21 cellular contexts compared by ENCODE assay signal in the genomic region with DNA sequence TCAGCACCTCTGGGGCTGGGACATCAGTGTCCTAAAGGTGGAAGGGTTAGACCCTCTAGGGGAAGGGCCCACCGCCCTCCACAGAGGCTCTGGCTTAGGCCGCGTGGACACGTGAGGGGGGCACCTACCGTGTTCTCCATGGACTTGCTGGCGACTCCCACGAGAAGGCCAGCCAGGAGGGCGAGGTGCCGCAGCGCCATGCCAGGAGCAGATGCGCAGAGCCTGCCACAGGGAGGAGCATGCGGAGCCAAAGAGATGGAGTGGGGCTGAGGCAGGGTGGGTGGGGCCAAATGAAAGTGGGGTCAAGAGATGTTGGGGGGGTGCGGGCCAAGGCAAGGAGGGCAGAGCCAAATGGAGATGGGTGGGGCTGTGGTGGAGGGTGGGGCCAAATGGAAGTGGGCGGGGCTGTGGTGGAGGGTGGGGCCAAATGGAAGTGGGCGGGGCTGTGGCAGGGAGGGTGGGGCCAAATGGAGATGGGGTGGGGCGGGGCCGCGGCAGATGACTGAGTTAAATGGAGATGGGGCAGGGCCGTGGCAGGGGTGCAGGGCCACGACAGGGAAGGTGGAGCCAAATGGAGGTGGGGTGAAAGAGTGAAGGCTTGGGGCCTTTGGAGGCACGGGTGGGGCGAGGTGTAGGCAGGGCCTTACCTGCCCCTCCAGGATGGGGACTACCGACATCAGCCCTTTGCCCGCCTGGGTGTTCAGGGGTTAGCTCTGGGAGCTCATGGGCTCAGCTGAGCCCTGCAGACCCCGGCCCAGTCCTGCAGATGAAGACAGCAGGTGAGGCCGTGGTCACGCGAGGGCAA. TPM values are rescaled to one million over a fixed set of nuclear protein-coding genes. Genes with fewer than 3 reads are reported as not detected.
A peak's percentile ranks its signal among the peaks of the same experiment; 100 is the strongest.
DNase-seq lines count a peak whose midpoint lies in the region; ATAC-seq, FAIRE-seq and TF ChIP-seq lines count a peak whose summit lies in the region.
"Had no signal": no experiment of that assay in that cellular context is flagged by ENCODE, and none has a peak within 500 bp of the region (broad histone marks: within the 10 kb centered on the region; RNA-seq: fewer than 3 reads in every experiment).

No MANE protein-coding gene starts in this region.

- H2BK12ac ChIP-seq in neuronal stem cell (ENCODE audit: low read length) = no peak overlapping the region

- RAD21 ChIA-PET in GM12878 (lab: Charles Lee; ENCODE audit: unreplicated experiment) = no interaction called here

- no peak overlapping the region for H2AK5ac ChIP-seq in neuronal stem cell (ENCODE audit: low read depth, low read length)

- H3K9me2 ChIP-seq in GM23248 (ENCODE audit: insufficient read depth) = no peaks in the 10 kb centered on the region

- H3K4me1 ChIP-seq in GM23248 (ENCODE audit: insufficient read depth) (no peaks in the 10 kb centered on the region), GM12878 (ENCODE audit: control insufficient read depth, insufficient read depth, low read length) (peaks cover 7% of the 10 kb centered on the region; the same call in 1 of the 2 replicates), neuronal stem cell (ENCODE audit: control insufficient read depth in 2 of 2, insufficient read depth in 1 of 2, low read depth in 1 of 2, low read length in 2 of 2) (no peaks in the 10 kb centered on the region)

- no peaks in the 10 kb centered on the region for H3F3A ChIP-seq in GM23248 (ENCODE audit: insufficient read depth)

- TF ChIP-seq EP300 in GM12878 (IDR thresholded peaks at IDR 0.05; ENCODE audit: borderline replicate concordance in 1 of 2, control insufficient read depth in 1 of 2, low read depth in 2 of 2, low read length in 2 of 2) = no peak

- H3K18ac ChIP-seq in neuronal stem cell (ENCODE audit: low read length) = no peak overlapping the region

- H4K20me1 ChIP-seq in GM23248 (ENCODE audit: insufficient read depth) = no peaks in the 10 kb centered on the region
- no peaks in the 10 kb centered on the region for H4K20me1 ChIP-seq in GM12878 (ENCODE audit: control insufficient read depth, insufficient read depth)

- H3K27ac ChIP-seq in GM23248 (no peak overlapping the region), GM12878 (ENCODE audit: control insufficient read depth, insufficient read depth) (no peak overlapping the region), neuronal stem cell (replicated peaks; ENCODE audit: low read length) (no peak overlapping the region)
- H3K27ac ChIP-seq: 22Rv1 had no signal

- peak overlapping the region; percentile 55 for H3K23ac ChIP-seq in neuronal stem cell (ENCODE audit: low read depth, low read length, poor library complexity)

- H3K36me3 ChIP-seq in GM23248 (ENCODE audit: low read depth) (no peaks in the 10 kb centered on the region), GM12878 (ENCODE audit: control insufficient read depth in 2 of 2, insufficient read depth in 2 of 2, low read length in 1 of 2) (no peaks in the 10 kb centered on the region), neuronal stem cell (replicated peaks in 1 of 2; ENCODE audit: control insufficient read depth in 2 of 2, insufficient read depth in 2 of 2, low read length in 2 of 2) (peaks cover 0 to 1% of the 10 kb centered on the region in 2 donors)

- H3K79me1 ChIP-seq in neuronal stem cell (ENCODE audit: low read depth, low read length) = peaks cover 7% of the 10 kb centered on the region

- H2AFZ ChIP-seq in GM23248 = no peak overlapping the region
- H2AFZ ChIP-seq in GM12878 (ENCODE audit: control insufficient read depth, low read depth, low read length) = no peak overlapping the region
- H2AFZ ChIP-seq in neuronal stem cell (ENCODE audit: low read length) = no peak overlapping the region

- H3K9ac ChIP-seq in GM23248 = no peak overlapping the region
- H3K9ac ChIP-seq in GM12878 (ENCODE audit: control insufficient read depth, insufficient read depth, low read length) = no peak overlapping the region
- no peak overlapping the region for H3K9ac ChIP-seq in neuronal stem cell (ENCODE audit: low read depth, low read length, poor library complexity)

- SMC1A ChIA-PET in GM12878 (lab: Charles Lee; ENCODE audit: uncharacterized antibody, unreplicated experiment) = no interaction called here

- no peak for TF ChIP-seq POLR2A in GM12878 (IDR thresholded peaks at IDR 0.05; ENCODE audit: low read depth, low read length)

- no peak overlapping the region for H3K4ac ChIP-seq in neuronal stem cell (ENCODE audit: low read length)

- CTCF ChIA-PET in GM12878 (lab: Yijun Ruan, JAX) = no interaction called here

- BruUV-seq in GM12878 (replicated peaks; lab: Mats Ljungman, UMichigan) = no TSS peak

- WGBS in GM23248 (ENCODE audit: low coverage in 1 of 2, low lambda C conversion rate in 2 of 2, missing lambda C conversion rate in 2 of 2), 2 experiments = 97% methylated on average over 20 to 28 of the region's 28 CpGs
- WGBS in GM12878 (ENCODE audit: insufficient coverage, insufficient replicate concordance, low lambda C conversion rate, missing lambda C conversion rate) = 98% methylated on average over 25 of the region's 28 CpGs
- WGBS in neuronal stem cell (ENCODE audit: extremely low coverage in 2 of 2, insufficient read length in 2 of 2, insufficient replicate concordance in 1 of 2), 2 donors = no CpG with 5 or more reads among the region's 28 CpGs

- H3K79me2 ChIP-seq in GM23248 (ENCODE audit: insufficient read depth) = no peaks in the 10 kb centered on the region
- no peaks in the 10 kb centered on the region for H3K79me2 ChIP-seq in GM12878 (ENCODE audit: control insufficient read depth, insufficient read depth, low read length)

- TF ChIP-seq CTCF in GM12878 (IDR thresholded peaks at IDR 0.05 in 2 of 3, conservative IDR thresholded peaks at IDR 0.05 in 1 of 3; ENCODE audit: control insufficient read depth in 2 of 3, extremely low read depth in 1 of 3, insufficient read depth in 1 of 3, low read depth in 3 of 3, low read length in 3 of 3) = no peak

- DNase-seq in activated CD4-positive, CD25-positive, alpha-beta regulatory T cell treated with anti-CD3 and anti-CD28 coated beads, Interleukin-2, amount 50 U/mL, for 72 hours = peak; percentile 35
- no peak for DNase-seq in activated CD4-positive, CD25-positive, alpha-beta regulatory T cell (lab: John Stamatoyannopoulos, UW)
- DNase-seq in GM23248 = peak; percentile 33
- no peak for DNase-seq in GM12878 (ENCODE audit: low read depth, low spot score)
- no peak for DNase-seq in neuronal stem cell (ENCODE audit: low spot score)
- DNase-seq in stimulated activated CD4-positive, alpha-beta T cell treated with anti-CD3 and anti-CD28 coated beads, Interleukin-12 subunit alpha, Interleukin-12 subunit beta, amount 100 ng/mL, for 4 hours = no peak
- DNase-seq in Ammon's horn (ENCODE audit: low spot score) = no peak
- DNase-seq: activated CD4-positive, alpha-beta T cell treated with anti-CD3 and anti-CD28 coated beads, Interleukin-2, amount 10 ng/mL, durations not matched to agents 24 days and 14 days; NCI-H1105; NCI-H226; stimulated activated CD4-positive, alpha-beta T cell treated with anti-CD3 and anti-CD28 coated beads, Interleukin-4, amount 100 ng/mL, for 1 hour had no signal

- no peaks in the 10 kb centered on the region for H3K9me3 ChIP-seq in GM23248 (ENCODE audit: low read depth)
- H3K9me3 ChIP-seq in GM12878 (replicated peaks; ENCODE audit: control insufficient read depth, insufficient read depth, low read length) = no peaks in the 10 kb centered on the region
- H3K9me3 ChIP-seq in neuronal stem cell (replicated peaks in 1 of 2; ENCODE audit: control insufficient read depth in 2 of 2, insufficient read depth in 1 of 2, low read depth in 1 of 2, low read length in 2 of 2) = peaks cover 2 to 8% of the 10 kb centered on the region in 2 donors

- H3K27me3 ChIP-seq in GM23248 (replicated peaks; ENCODE audit: insufficient read depth) (no peaks in the 10 kb centered on the region), GM12878 (replicated peaks in 1 of 2; ENCODE audit: control insufficient read depth in 2 of 2, insufficient read depth in 2 of 2, low read length in 1 of 2) (no peaks in the 10 kb centered on the region), neuronal stem cell (ENCODE audit: control insufficient read depth in 3 of 3, insufficient read depth in 3 of 3, low read depth in 1 of 3, low read length in 3 of 3) (no peaks in the 10 kb centered on the region)

- POLR2A ChIA-PET in GM12878 (lab: Charles Lee) = no interaction called here

- FAIRE-seq in GM12878 (lab: Jason Lieb, UNC) = no peak
- FAIRE-seq: bronchial epithelial cell, frontal cortex, G401.6, GM18507, islet of Langerhans had no signal

- H4K8ac ChIP-seq in neuronal stem cell (ENCODE audit: low read depth, low read length) = peak overlapping the region; percentile 82

- H2BK5ac ChIP-seq in neuronal stem cell (ENCODE audit: low read length) = peak overlapping the region; percentile 5

- H3K14ac ChIP-seq in neuronal stem cell (ENCODE audit: low read length) = peak overlapping the region; percentile 38

- H2BK15ac ChIP-seq in neuronal stem cell (ENCODE audit: low read length) = no peak overlapping the region

- H4K91ac ChIP-seq in neuronal stem cell (ENCODE audit: low read depth, low read length, poor library complexity) = no peak overlapping the region

- in situ Hi-C loops in GM23248 (cut with MboI) (no loop called here), GM12878 (cut with MboI) (no loop called here)

- peak; percentile 54 for ATAC-seq in GM12878
- ATAC-seq in HG03097 (IDR thresholded peaks at IDR 0.05; ENCODE audit: low FRiP score, unreplicated experiment) = no peak

- no peak overlapping the region for H2BK120ac ChIP-seq in neuronal stem cell (ENCODE audit: low read depth, low read length)

- intact Hi-C loops in GM12878 (cut with micrococcal nuclease; ENCODE audit: unreplicated experiment) = no loop called here

- no peak for TF ChIP-seq RAD21 in GM12878 (IDR thresholded peaks at IDR 0.05; ENCODE audit: insufficient read depth, low read depth, low read length)

- no peak overlapping the region for H3K4me3 ChIP-seq in GM23248
- no peak overlapping the region for H3K4me3 ChIP-seq in GM12878
- H3K4me3 ChIP-seq in neuronal stem cell (ENCODE audit: low read length in 2 of 2) = no peak overlapping the region

- H3K4me2 ChIP-seq in GM23248 (ENCODE audit: unreplicated experiment) = no peak overlapping the region
- H3K4me2 ChIP-seq in GM12878 (ENCODE audit: control insufficient read depth, insufficient read depth) = no peak overlapping the region
- H3K4me2 ChIP-seq in neuronal stem cell (ENCODE audit: insufficient read depth, low read length, poor library complexity, severe bottlenecking) = no peak overlapping the region

RNA-seq across cellular contexts. Expression of a gene that starts 17.4 kb away (rescaled TPM):
- not detected in 2 replicates for total RNA-seq in GM23248 (2014; rRNA removed; shearing (Covaris generic))
- polyA plus RNA-seq in GM23248 (2016; fragmentation: Nextera tagmentation; extraction: Ambion mirVana) = not detected in 2 replicates
- total RNA-seq in GM12878 (2013; cell fraction: nucleolus; rRNA removed) = 0.33 TPM in 1 of 2 replicates, not detected in the other
- total RNA-seq in GM12878 (2014; rRNA removed) = 0.06 TPM in 1 of 2 replicates, not detected in the other
- total RNA-seq in GM12878 (2014; rRNA removed; fragmentation: Illumina TruSeq; extraction: Trizol) = not detected in 2 replicates
- not detected in 2 replicates for total RNA-seq in GM12878 (2021)
- polyA plus RNA-seq in GM12878 (2011; ENCODE audit: low read depth) = not detected
- polyA plus RNA-seq in GM12878 (2011; rRNA removed) = not detected in 2 replicates
- not detected in 2 replicates for polyA plus RNA-seq in GM12878 (2011; cell fraction: cytosol; rRNA removed)
- polyA plus RNA-seq in GM12878 (2011; cell fraction: nucleus; rRNA removed) = not detected in 2 replicates
- polyA plus RNA-seq in GM12878 (2012) = 0.11 and 0.21 TPM in 2 replicates
- polyA plus RNA-seq in GM12878 (2014; fragmentation: Illumina TruSeq; extraction: Trizol) = not detected in 2 replicates
- not detected for polyA plus RNA-seq in GM12878 (2014; fragmentation: Nextera tagmentation; extraction: Ambion mirVana)
- polyA plus RNA-seq in GM12878 (2014; rRNA removed) = not detected in 2 replicates
- polyA plus RNA-seq in GM12878 (2016; fragmentation: Nextera tagmentation; extraction: Ambion mirVana) = not detected
- polyA minus RNA-seq in GM12878 (2011; rRNA and poly(A)+ RNA removed) = not detected in 2 replicates
- not detected in 2 replicates for polyA minus RNA-seq in GM12878 (2011; cell fraction: cytosol; rRNA and poly(A)+ RNA removed)
- polyA minus RNA-seq in GM12878 (2011; cell fraction: nucleus; rRNA and poly(A)+ RNA removed) = not detected in 2 replicates
- 0.03 TPM for polyA plus RNA-seq in neuronal stem cell (2013, experiment 1 of 2)
- 0.01 TPM for polyA plus RNA-seq in neuronal stem cell (2013, experiment 2 of 2)
- total RNA-seq: activated CD4-positive, alpha-beta T cell treated with anti-CD3 and anti-CD28 coated beads, Interleukin-2, amount 10 ng/mL, durations not matched to agents 24 days and 14 days; activated naive CD4-positive, alpha-beta T cell treated with anti-CD3 and anti-CD28 coated beads, Interleukin-2, amount 50 U/mL, for 72 hours; frontal cortex; OCI-LY7; pulmonary artery endothelial cell had no signal

RNA-seq across cellular contexts. Expression of a gene that starts 24.3 kb away (rescaled TPM):
- 5.2 and 13.1 TPM in 2 replicates for total RNA-seq in GM23248 (2014; rRNA removed; shearing (Covaris generic))
- polyA plus RNA-seq in GM23248 (2016; fragmentation: Nextera tagmentation; extraction: Ambion mirVana) (11.0 and 11.4 TPM in 2 replicates), GM12878 (2011; rRNA removed) (1.9 and 5.1 TPM in 2 replicates), GM12878 (2014; fragmentation: Illumina TruSeq; extraction: Trizol) (0.24 and 1.3 TPM in 2 replicates), GM12878 (2014; fragmentation: Nextera tagmentation; extraction: Ambion mirVana) (under 1 TPM; 0.11 to 0.44 TPM), GM12878 (2014; rRNA removed) (23.4 TPM in 2 replicates), GM12878 (2016; fragmentation: Nextera tagmentation; extraction: Ambion mirVana) (10 to 100 TPM; 10.9 to 12.1 TPM)
- 49.9 and 52.4 TPM in 2 replicates for total RNA-seq in GM12878 (2013; cell fraction: nucleolus; rRNA removed)
- total RNA-seq in GM12878 (2014; rRNA removed) (12.2 and 16.8 TPM in 2 replicates), GM12878 (2014; rRNA removed; fragmentation: Illumina TruSeq; extraction: Trizol) (2.3 and 3.0 TPM in 2 replicates), GM12878 (2021) (15.5 and 18.7 TPM in 2 replicates)
- 3.3 TPM for polyA plus RNA-seq in GM12878 (2011; ENCODE audit: low read depth)
- 7.7 and 14.7 TPM in 2 replicates for polyA plus RNA-seq in GM12878 (2011; cell fraction: cytosol; rRNA removed)
- polyA plus RNA-seq in GM12878 (2011; cell fraction: nucleus; rRNA removed) = 75.7 and 94.5 TPM in 2 replicates
- 8.7 and 10.2 TPM in 2 replicates for polyA plus RNA-seq in GM12878 (2012)
- polyA minus RNA-seq in GM12878 (2011; rRNA and poly(A)+ RNA removed) = 2.0 and 6.2 TPM in 2 replicates
- polyA minus RNA-seq in GM12878 (2011; cell fraction: cytosol; rRNA and poly(A)+ RNA removed) = 4.1 and 5.5 TPM in 2 replicates
- polyA minus RNA-seq in GM12878 (2011; cell fraction: nucleus; rRNA and poly(A)+ RNA removed) = 12.5 and 19.2 TPM in 2 replicates
- 12.3 TPM for polyA plus RNA-seq in neuronal stem cell (2013, experiment 1 of 2)
- polyA plus RNA-seq in neuronal stem cell (2013, experiment 2 of 2) = 11.7 TPM

Comparison
In these comparisons a context has a peak if more than half of its experiments do, and no peak if none do; other contexts are left out.
1. DNase-seq: peak in activated CD4-positive, CD25-positive, alpha-beta regulatory T cell treated with anti-CD3 and anti-CD28 coated beads, Interleukin-2, amount 50 U/mL, for 72 hours (single experiment) and GM23248 (single experiment); none in activated CD4-positive, CD25-positive, alpha-beta regulatory T cell (0 of 4), GM12878 (single experiment), neuronal stem cell (single experiment), stimulated activated CD4-positive, alpha-beta T cell treated with anti-CD3 and anti-CD28 coated beads, Interleukin-12 subunit alpha, Interleukin-12 subunit beta, amount 100 ng/mL, for 4 hours (single experiment) and Ammon's horn (single experiment).